In genomic region chr15:70765504-70766281, GRCh38 we compare ENCODE assay signal across 19 cellular contexts. TPM values are rescaled to one million over a fixed set of nuclear protein-coding genes. Genes with fewer than 3 reads are reported as not detected.
DNase-seq lines count a peak whose midpoint lies in the region; ATAC-seq and TF ChIP-seq lines count a peak whose summit lies in the region.
"Had no signal": no experiment of that assay in that cellular context is flagged by ENCODE, and none has a peak within 500 bp of the region (broad histone marks: within the 10 kb centered on the region; RNA-seq: fewer than 3 reads in every experiment).

No MANE protein-coding gene starts in this region.

- H3K27me3 Mint-ChIP-seq in natural killer cell treated with Interleukin-12 subunit alpha and Interleukin-12 subunit beta and Interleukin-15 and Interleukin-18, amount 100 ng/mL, for 72 hours, result peaks cover 23 to 29% of the 10 kb centered on the region in 2 donors

- ATAC-seq in natural killer cell treated with Interleukin-12 subunit alpha and Interleukin-12 subunit beta and Interleukin-15 and Interleukin-18, amount 100 ng/mL, for 72 hours, result no peak
- ATAC-seq in GM21786 (IDR thresholded peaks at IDR 0.05; ENCODE audit: unreplicated experiment) (no peak), HG02678 (IDR thresholded peaks at IDR 0.05; ENCODE audit: unreplicated experiment) (no peak)
- ATAC-seq: activated CD4-positive, CD25-positive, alpha-beta regulatory T cell treated with anti-CD3 and anti-CD28 coated beads, Interleukin-2, amount 50 U/mL, for 24 hours; Right ventricle myocardium inferior; T-helper 17 cell had no signal

- peaks cover 19 to 20% of the 10 kb centered on the region in 2 donors for H3K4me1 Mint-ChIP-seq in natural killer cell treated with Interleukin-12 subunit alpha and Interleukin-12 subunit beta and Interleukin-15 and Interleukin-18, amount 100 ng/mL, for 72 hours (ENCODE audit: low read depth in 2 of 2)

- in situ Hi-C loops in KBM-7 (cut with MboI; ENCODE audit: low pct_unique_long_range_greater_than_20kb, low sequenced_read_pairs), result no loop called here

- no peaks in the 10 kb centered on the region for H3K9me3 Mint-ChIP-seq in natural killer cell treated with Interleukin-12 subunit alpha and Interleukin-12 subunit beta and Interleukin-15 and Interleukin-18, amount 100 ng/mL, for 72 hours
- H3K9me3 Mint-ChIP-seq: memory B cell; stimulated activated naive CD8-positive, alpha-beta T cell treated with anti-CD3 and anti-CD28 coated beads, Interleukin-15, Interleukin-2, amounts not matched to agents 100 ng/mL and 50 ng/mL, for 24 hours had no signal

- H3K36me3 Mint-ChIP-seq in natural killer cell treated with Interleukin-12 subunit alpha and Interleukin-12 subunit beta and Interleukin-15 and Interleukin-18, amount 100 ng/mL, for 72 hours, result no peaks in the 10 kb centered on the region
- H3K36me3 Mint-ChIP-seq: memory B cell had no signal

- H3K4me3 ChIP-seq in choroid plexus epithelial cell (ENCODE audit: low read depth, low read length), result no peak overlapping the region
- H3K4me3 ChIP-seq: BLaER1 treated with 17β-estradiol and CSF1 and Interleukin-3, amounts not matched to agents 10 nM and 100 nM; dorsolateral prefrontal cortex had no signal

- DNase-seq in AG20443 (ENCODE audit: low spot score) (peak; percentile 54), HCEC 1CT (peak; percentile 42), choroid plexus epithelial cell (ENCODE audit: low read depth) (peak; percentile 72), KBM-7 (no peak), NCI-H2227 (lab: John Stamatoyannopoulos, UW; ENCODE audit: unreplicated experiment) (no peak)
- DNase-seq in natural killer cell treated with Interleukin-12 subunit alpha and Interleukin-12 subunit beta and Interleukin-15 and Interleukin-18, amount 100 ng/mL, for 72 hours (ENCODE audit: low spot score), result no peak
- DNase-seq: activated gamma-delta T cell treated with Interleukin-2 at 50 U/mL for 16 hours, DMS79 treated with DMSO at 0.1 percent for 48 hours, dorsolateral prefrontal cortex, Karpas-422, NCI-H1694 treated with DMSO at 0.1 percent for 48 hours, T-helper 17 cell had no signal

- H3K4me3 Mint-ChIP-seq in natural killer cell treated with Interleukin-12 subunit alpha and Interleukin-12 subunit beta and Interleukin-15 and Interleukin-18, amount 100 ng/mL, for 72 hours, result peak overlapping the region; percentile 9
- H3K4me3 Mint-ChIP-seq: memory B cell; stimulated activated naive CD8-positive, alpha-beta T cell treated with anti-CD3 and anti-CD28 coated beads, Interleukin-15, Interleukin-2, amounts not matched to agents 100 ng/mL and 50 ng/mL, for 24 hours had no signal

- TF ChIP-seq CTCF in choroid plexus epithelial cell (conservative IDR thresholded peaks at IDR 0.05; ENCODE audit: low read depth, low read length), result no peak

- no peak overlapping the region for H3K27ac Mint-ChIP-seq in natural killer cell treated with Interleukin-12 subunit alpha and Interleukin-12 subunit beta and Interleukin-15 and Interleukin-18, amount 100 ng/mL, for 72 hours
- H3K27ac Mint-ChIP-seq: memory B cell; stimulated activated naive CD8-positive, alpha-beta T cell treated with anti-CD3 and anti-CD28 coated beads, Interleukin-15, Interleukin-2, amounts not matched to agents 100 ng/mL and 50 ng/mL, for 24 hours; T-helper 17 cell had no signal

RNA-seq across cellular contexts. Expression of gene UACA, which starts 2.3 kb away (rescaled TPM):
- total RNA-seq in natural killer cell treated with Interleukin-12 subunit alpha and Interleukin-12 subunit beta and Interleukin-15 and Interleukin-18, amount 100 ng/mL, for 72 hours, result 1 to 10 TPM; 2.5 to 3.6 TPM

Comparison
In these comparisons a context has a peak if more than half of its experiments do, and no peak if none do; other contexts are left out.
1. DNase-seq: peak in AG20443 (single experiment), HCEC 1CT (single experiment) and choroid plexus epithelial cell (single experiment); none in natural killer cell treated with Interleukin-12 subunit alpha and Interleukin-12 subunit beta and Interleukin-15 and Interleukin-18, amount 100 ng/mL, for 72 hours (single experiment), KBM-7 (single experiment) and NCI-H2227 (single experiment).